In the genomic region with DNA sequence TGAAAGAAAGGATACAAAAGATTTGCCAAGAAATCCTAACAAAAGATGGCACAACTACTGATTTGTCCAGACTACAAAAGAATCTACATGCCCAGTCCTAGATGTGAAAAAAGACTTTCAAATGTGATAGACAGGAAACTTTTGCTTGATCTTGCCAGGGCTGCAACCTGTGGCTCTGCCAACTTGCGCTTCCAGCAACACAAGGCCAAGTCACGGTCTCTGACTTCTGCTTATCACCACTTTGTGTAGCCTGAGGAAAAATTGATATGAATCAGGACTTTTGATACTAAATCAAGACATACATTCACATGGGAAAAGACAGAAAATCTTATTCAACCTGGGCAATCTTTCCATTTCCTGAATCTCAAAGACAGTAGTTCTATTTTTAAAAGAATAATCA, we compare ENCODE assay signal across 10 cellular contexts.
"Had no signal": no experiment of that assay in that cellular context is flagged by ENCODE, and none has a peak within 500 bp of the region (broad histone marks: within the 10 kb centered on the region; RNA-seq: fewer than 3 reads in every experiment).

No MANE protein-coding gene starts in this region.

- H3K9me3 ChIP-seq: HAP-1 had no signal

- DNase-seq: GM23248, GOT3, H7, HFFc6, KBM-7 had no signal

- H3K27me3 Mint-ChIP-seq: IgD-negative memory B cell had no signal

- H3K27ac Mint-ChIP-seq: HFFc6, IgD-negative memory B cell had no signal

- H3K36me3 Mint-ChIP-seq: IgD-negative memory B cell had no signal

- H3K36me3 ChIP-seq: HAP-1 had no signal

- H3K27ac ChIP-seq: GM23248, HL-60 had no signal

- H3K4me3 ChIP-seq: GM23248, HAP-1 had no signal

- H3K9me3 Mint-ChIP-seq: HFFc6 had no signal

- H3K4me1 ChIP-seq: HAP-1 had no signal

- H3K4me3 Mint-ChIP-seq: HFFc6, IgD-negative memory B cell had no signal

- ATAC-seq: HCT116, HepG2 had no signal
